ENCODE assay signal across 8 cellular contexts in the genomic region with DNA sequence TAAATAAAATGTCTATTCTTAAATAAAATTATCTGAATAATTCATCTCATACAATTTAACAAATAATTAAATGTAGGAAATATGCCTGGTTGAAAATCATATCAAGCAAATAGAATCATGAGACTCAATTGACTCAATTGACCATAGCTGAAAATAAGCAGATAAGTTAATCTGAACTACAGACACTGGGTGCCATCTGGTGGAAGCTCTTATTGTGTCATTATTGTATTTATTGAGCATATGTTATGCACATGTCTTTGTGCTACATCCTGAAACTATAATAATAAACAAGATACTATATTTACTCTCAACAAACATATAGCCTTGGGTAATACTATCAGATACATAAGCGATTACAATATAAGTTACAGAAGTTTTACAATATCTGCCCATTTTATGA. TPM values are rescaled to one million over a fixed set of nuclear protein-coding genes. Genes with fewer than 3 reads are reported as not detected.
DNase-seq lines count a peak whose midpoint lies in the region; ATAC-seq and TF ChIP-seq lines count a peak whose summit lies in the region.

No MANE protein-coding gene starts in this region.

- peak; percentile 71 for TF ChIP-seq CTCF in RWPE2 (IDR thresholded peaks at IDR 0.05; ENCODE audit: poor library complexity, severe bottlenecking)

- no peak overlapping the region for H3K4me3 ChIP-seq in RWPE2 (ENCODE audit: severe bottlenecking)

- no peaks in the 10 kb centered on the region for H3K9me3 ChIP-seq in RWPE2 (ENCODE audit: severe bottlenecking)

- H3K36me3 ChIP-seq in RWPE2 (ENCODE audit: low read depth), result no peaks in the 10 kb centered on the region

- peaks cover 5% of the 10 kb centered on the region for H3K27me3 ChIP-seq in RWPE2 (ENCODE audit: insufficient read depth, poor library complexity, severe bottlenecking)

- no peaks in the 10 kb centered on the region for H3K4me1 ChIP-seq in RWPE2 (ENCODE audit: insufficient read depth, poor library complexity, severe bottlenecking)

- H3K27ac ChIP-seq in RWPE2 (ENCODE audit: poor library complexity, severe bottlenecking), result no peak overlapping the region

- 0 out of 3 replicates have a peak, but pooled peaks have one; percentile 44 for ATAC-seq in RWPE2 (ENCODE audit: low read depth)

- DNase-seq in DMS53 (lab: John Stamatoyannopoulos, UW) (peak; percentile 53), HPDE6-E6E7 (ENCODE audit: extremely low spot score) (peak; percentile 1), RWPE2 (ENCODE audit: low spot score) (no peak), glomerular endothelial cell (ENCODE audit: extremely low read depth, low read depth, low spot score) (peak; percentile 12), OCI-M2 (lab: John Stamatoyannopoulos, UW; ENCODE audit: unreplicated experiment) (no peak), NK-92 (lab: John Stamatoyannopoulos, UW; ENCODE audit: unreplicated experiment) (no peak), NCI-H1436 treated with DMSO at 0.1 percent for 48 hours (lab: John Stamatoyannopoulos, UW) (no peak), superior temporal gyrus (ENCODE audit: extremely low spot score) (no peak)

RNA-seq across cellular contexts. Expression of a gene that starts 41.0 kb away (rescaled TPM):
- total RNA-seq in glomerular endothelial cell, result not detected in 2 replicates

Comparison
In these comparisons a context has a peak if more than half of its experiments do, and no peak if none do; other contexts are left out.
1. DNase-seq: peak in DMS53 (single experiment), HPDE6-E6E7 (single experiment) and glomerular endothelial cell (single experiment); none in RWPE2 (single experiment), OCI-M2 (single experiment), NK-92 (single experiment), NCI-H1436 treated with DMSO at 0.1 percent for 48 hours (single experiment) and superior temporal gyrus (single experiment).